ENCODE assay signal across 8 cellular contexts in the genomic region with DNA sequence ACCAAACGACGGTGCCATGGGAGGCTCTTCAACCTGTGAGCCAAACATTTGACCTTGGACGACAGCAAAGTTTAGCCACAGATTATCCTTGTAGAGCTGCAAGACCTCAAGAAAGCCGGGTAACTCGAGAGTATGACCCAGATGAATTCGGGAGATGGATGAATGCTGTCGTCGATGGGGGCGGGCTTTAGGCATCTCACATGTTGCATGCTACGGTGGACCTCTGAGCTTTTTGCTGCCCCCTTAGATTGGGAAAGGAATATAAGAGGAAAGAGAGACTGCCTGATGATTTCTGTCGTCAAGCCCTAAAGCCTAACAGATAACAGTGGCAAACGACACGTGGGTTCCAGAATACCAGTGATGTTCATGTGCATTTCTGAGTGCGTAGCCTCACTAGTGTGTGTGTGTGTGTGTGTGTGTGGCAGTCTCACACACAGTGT. TPM values are rescaled to one million over a fixed set of nuclear protein-coding genes. Genes with fewer than 3 reads are reported as not detected.
DNase-seq lines count a peak whose midpoint lies in the region; ATAC-seq, FAIRE-seq and TF ChIP-seq lines count a peak whose summit lies in the region.

No MANE protein-coding gene starts in this region.

- no peaks in the 10 kb centered on the region for H3K9me2 ChIP-seq in DOHH2 (replicated peaks; ENCODE audit: control insufficient read depth, low read length)

- intact Hi-C loops in left lung (cut with DNase I) (no loop called here), tibial artery (cut with DNase I; ENCODE audit: low total_unique reads) (no loop called here)

- peaks cover 19% of the 10 kb centered on the region for H3K4me1 Mint-ChIP-seq in activated naive CD8-positive, alpha-beta T cell treated with anti-CD3 and anti-CD28 coated beads, Interleukin-2, amount 10 ng/mL, durations not matched to agents 7 days and 5 days

- H3K36me3 Mint-ChIP-seq in activated naive CD8-positive, alpha-beta T cell treated with anti-CD3 and anti-CD28 coated beads, Interleukin-2, amount 10 ng/mL, durations not matched to agents 7 days and 5 days = no peaks in the 10 kb centered on the region

- H3K36me3 ChIP-seq in DOHH2 (ENCODE audit: control insufficient read depth, low read length) (no peaks in the 10 kb centered on the region), left lung (no peaks in the 10 kb centered on the region), tibial artery (no peaks in the 10 kb centered on the region)

- no peak overlapping the region for H3K27ac Mint-ChIP-seq in activated naive CD8-positive, alpha-beta T cell treated with anti-CD3 and anti-CD28 coated beads, Interleukin-2, amount 10 ng/mL, durations not matched to agents 7 days and 5 days

- H4K20me1 ChIP-seq in DOHH2 (ENCODE audit: control insufficient read depth, insufficient read depth, low read depth, low read length) = no peaks in the 10 kb centered on the region

- peak; percentile 70 to 84 for DNase-seq in Kasumi-1 (lab: John Stamatoyannopoulos, UW)
- DNase-seq in activated naive CD8-positive, alpha-beta T cell treated with anti-CD3 and anti-CD28 coated beads, Interleukin-2, amount 10 ng/mL, durations not matched to agents 7 days and 5 days = no peak
- no peak for DNase-seq in left lung
- no peak for DNase-seq in tibial artery
- DNase-seq in frontal cortex (ENCODE audit: low spot score in 2 of 2) = no peak
- no peak for DNase-seq in NCI-H187 (lab: John Stamatoyannopoulos, UW)
- no peak for DNase-seq in HTR-8/SVneo (ENCODE audit: insufficient read length, low spot score)

- H3K9me3 ChIP-seq in DOHH2 (ENCODE audit: control insufficient read depth, insufficient read depth, low read length) = no peaks in the 10 kb centered on the region
- H3K9me3 ChIP-seq in left lung = no peaks in the 10 kb centered on the region
- H3K9me3 ChIP-seq in tibial artery = no peaks in the 10 kb centered on the region

- POLR2A ChIA-PET in activated naive CD8-positive, alpha-beta T cell treated with anti-CD3 and anti-CD28 coated beads, Interleukin-2, amount 10 ng/mL, durations not matched to agents 7 days and 5 days (lab: Charles Lee) = interaction anchor here (0.6 kb wide), 1 partner anchor 58 kb away, joined by 6 read pairs; no protein-coding TSS in a partner anchor

- H3F3A ChIP-seq in DOHH2 (ENCODE audit: control insufficient read depth, insufficient read depth) = 0 out of 2 replicates have a peak, but pooled peaks cover 5% of the 10 kb centered on the region

- ATAC-seq in activated naive CD8-positive, alpha-beta T cell treated with anti-CD3 and anti-CD28 coated beads, Interleukin-2, amount 10 ng/mL, durations not matched to agents 7 days and 5 days (ENCODE audit: low read depth) = no peak
- ATAC-seq in left lung = no peak

- peaks cover 44% of the 10 kb centered on the region for H3K79me2 ChIP-seq in DOHH2 (ENCODE audit: control insufficient read depth, low read length)

- H3K4me3 Mint-ChIP-seq in activated naive CD8-positive, alpha-beta T cell treated with anti-CD3 and anti-CD28 coated beads, Interleukin-2, amount 10 ng/mL, durations not matched to agents 7 days and 5 days = peak overlapping the region; percentile 63

- H3K27ac ChIP-seq in DOHH2 (ENCODE audit: low read depth, low read length) = no peak overlapping the region
- H3K27ac ChIP-seq in left lung = peak overlapping the region; percentile 72 to 82
- H3K27ac ChIP-seq in tibial artery = peak overlapping the region; percentile 52 to 57

- TF ChIP-seq CTCF in DOHH2 (IDR thresholded peaks at IDR 0.05; ENCODE audit: low read depth, low read length, poor library complexity, severe bottlenecking) = no peak
- TF ChIP-seq CTCF in left lung (IDR thresholded peaks at IDR 0.05) = no peak
- no peak for TF ChIP-seq CTCF in tibial artery (IDR thresholded peaks at IDR 0.05)

- H3K27me3 ChIP-seq in DOHH2 (ENCODE audit: control insufficient read depth, low read length) (peaks cover 4% of the 10 kb centered on the region; the same call in 1 of the 2 replicates), left lung (peaks cover 0 to 22% of the 10 kb centered on the region in 2 donors), tibial artery (no peaks in the 10 kb centered on the region)

- H3K4me2 ChIP-seq in DOHH2 (ENCODE audit: low read length) = peak overlapping the region; percentile 81

- H3K4me1 ChIP-seq in DOHH2 (ENCODE audit: control insufficient read depth, low read length) (peaks cover 43% of the 10 kb centered on the region), left lung (peaks cover 0 to 41% of the 10 kb centered on the region in 2 donors), tibial artery (peaks cover 0 to 16% (median 6%) of the 10 kb centered on the region in 4 donors)

- peaks cover 14% of the 10 kb centered on the region for H3K27me3 Mint-ChIP-seq in activated naive CD8-positive, alpha-beta T cell treated with anti-CD3 and anti-CD28 coated beads, Interleukin-2, amount 10 ng/mL, durations not matched to agents 7 days and 5 days

- H3K9me3 Mint-ChIP-seq in activated naive CD8-positive, alpha-beta T cell treated with anti-CD3 and anti-CD28 coated beads, Interleukin-2, amount 10 ng/mL, durations not matched to agents 7 days and 5 days = no peaks in the 10 kb centered on the region

- no peak for FAIRE-seq in frontal cortex (lab: Jason Lieb, UNC)
- FAIRE-seq in HTR-8/SVneo (lab: Jason Lieb, UNC) = no peak

- H3K4me3 ChIP-seq in DOHH2 (ENCODE audit: low read length) = peak overlapping the region; percentile 93
- peak overlapping the region; percentile 86 to 94 for H3K4me3 ChIP-seq in left lung
- peak overlapping the region; percentile 62 to 93 for H3K4me3 ChIP-seq in tibial artery

RNA-seq across cellular contexts. Expression of a gene that starts 0.7 kb away (rescaled TPM):
- 1 to 10 TPM; 5.7 to 6.4 TPM for total RNA-seq in activated naive CD8-positive, alpha-beta T cell treated with anti-CD3 and anti-CD28 coated beads, Interleukin-2, amount 10 ng/mL, durations not matched to agents 7 days and 5 days
- 10 to 100 TPM; 26.2 to 38.3 TPM for total RNA-seq in left lung
- 9.0 TPM for total RNA-seq in frontal cortex

Comparison
In these comparisons a context has a peak if more than half of its experiments do, and no peak if none do; other contexts are left out.
1. DNase-seq: peak in Kasumi-1 (2 of 2); none in activated naive CD8-positive, alpha-beta T cell treated with anti-CD3 and anti-CD28 coated beads, Interleukin-2, amount 10 ng/mL, durations not matched to agents 7 days and 5 days (single experiment), left lung (0 of 2), tibial artery (0 of 2), frontal cortex (0 of 2), NCI-H187 (0 of 2) and HTR-8/SVneo (single experiment).
2. Peak in every context shown above with its lines, with median percentiles within 50 percentile points of each other: H3K4me3 ChIP-seq.